In the genomic region with DNA sequence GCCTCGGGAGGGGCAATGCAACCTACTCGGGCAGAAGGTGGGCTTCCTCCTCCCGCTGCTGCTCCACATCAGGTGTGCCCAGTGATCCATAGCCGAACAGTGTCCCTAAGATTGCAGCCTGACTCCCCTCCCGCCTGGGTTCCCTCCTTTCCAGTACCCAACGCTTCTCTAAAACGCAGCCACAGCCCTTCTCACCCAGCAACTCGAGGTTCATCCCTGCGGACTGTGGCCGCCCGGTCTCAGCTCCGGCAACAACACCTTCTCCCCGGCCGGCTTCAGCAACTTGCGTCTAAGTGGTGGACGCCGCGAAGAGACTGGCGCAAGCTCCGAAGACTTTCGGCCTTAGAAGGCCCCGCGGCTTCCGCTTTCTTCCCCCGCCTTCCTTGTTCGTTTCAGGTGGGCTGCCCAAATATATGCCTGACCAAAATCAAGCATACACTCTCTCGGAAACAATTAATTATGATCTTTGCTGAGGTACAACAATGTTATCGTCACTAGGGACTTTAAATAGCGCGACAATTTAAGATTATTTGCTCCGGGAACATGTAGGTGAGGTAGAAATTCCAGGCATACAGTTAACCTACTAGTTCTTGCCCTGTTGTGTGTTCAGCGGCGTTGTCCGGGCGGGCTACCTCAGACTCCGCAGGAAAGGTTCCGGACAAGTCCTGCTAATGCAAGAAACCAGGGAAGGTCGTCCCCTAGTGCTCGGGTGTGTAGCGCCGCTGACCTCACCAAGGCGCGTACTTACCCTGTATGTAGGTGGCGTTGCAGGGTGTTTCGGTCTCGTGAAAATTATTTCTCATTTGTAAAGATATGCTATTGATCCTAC, we compare ENCODE assay signal across 8 cellular contexts.
A peak's percentile ranks its signal among the peaks of the same experiment; 100 is the strongest.
DNase-seq lines count a peak whose midpoint lies in the region; ATAC-seq and TF ChIP-seq lines count a peak whose summit lies in the region.

Gene RBBP5 (minus strand): TSS at position 319 of the 829 bp plus-strand sequence. CDS start 105 bp downstream, at position 214.

- DNase-seq in Ammon's horn (ENCODE audit: low spot score) (peak; percentile 97), NCI-H510A (lab: John Stamatoyannopoulos, UW) (peak; percentile 92), choroid plexus epithelial cell (ENCODE audit: low read depth) (peak; percentile 99), kidney glomerular epithelial cell (lab: John Stamatoyannopoulos, UW) (peak; percentile 90)
- peak; percentile 87 to 89 for DNase-seq in activated CD4-positive, alpha-beta T cell treated with anti-CD3 and anti-CD28 coated beads for 24 hours (ENCODE audit: low read depth in 2 of 2)
- DNase-seq in stimulated activated CD4-positive, alpha-beta T cell treated with anti-CD3 and anti-CD28 coated beads, Interleukin-1b, Interleukin-23, amount 100 ng/mL, for 24 hours (ENCODE audit: low read depth in 4 of 4, low spot score in 1 of 4) = peak; percentile 74 to 92 (median 88)

- peak within 1 kb of the TSS; percentile 89 for H3K4me3 ChIP-seq in choroid plexus epithelial cell (ENCODE audit: low read depth, low read length)

- ATAC-seq in GM19043 (IDR thresholded peaks at IDR 0.05; ENCODE audit: low read depth, unreplicated experiment) (peak; percentile 94), HG03432 (IDR thresholded peaks at IDR 0.05; ENCODE audit: unreplicated experiment) (peak; percentile 91)

- TF ChIP-seq CTCF in choroid plexus epithelial cell (conservative IDR thresholded peaks at IDR 0.05; ENCODE audit: low read depth, low read length) = peak; percentile 74

Comparison
In these comparisons a context has a peak if more than half of its experiments do, and no peak if none do; other contexts are left out.
1. Peak in every context shown above with its lines: DNase-seq, ATAC-seq and H3K4me3 ChIP-seq.